In genomic region chr5:167208911-167209310, GRCh38 we compare ENCODE assay signal across 16 cellular contexts.
DNase-seq lines count a peak whose midpoint lies in the region; ATAC-seq, FAIRE-seq and TF ChIP-seq lines count a peak whose summit lies in the region.
"Had no signal": no experiment of that assay in that cellular context is flagged by ENCODE, and none has a peak within 500 bp of the region (broad histone marks: within the 10 kb centered on the region; RNA-seq: fewer than 3 reads in every experiment).

No MANE protein-coding gene starts in this region.

- H3K9me3 ChIP-seq in SJSA1 (replicated peaks) (no peaks in the 10 kb centered on the region), thoracic aorta (no peaks in the 10 kb centered on the region)
- H3K9me3 ChIP-seq: adrenal gland, testis had no signal

- H3K4me3 ChIP-seq in SJSA1 (no peak overlapping the region), fibroblast of pulmonary artery (replicated peaks; ENCODE audit: low read depth, low read length) (no peak overlapping the region), thoracic aorta (no peak overlapping the region)
- H3K4me3 ChIP-seq: adrenal gland, BLaER1, testis had no signal

- peak overlapping the region; percentile 98 for H3K27ac ChIP-seq in SJSA1
- no peak overlapping the region for H3K27ac ChIP-seq in thoracic aorta
- H3K27ac ChIP-seq: adrenal gland, BLaER1, testis had no signal

- no peak for FAIRE-seq in H54 (lab: Jason Lieb, UNC)
- no peak for FAIRE-seq in GM12891 (lab: Jason Lieb, UNC)

- H3K4me1 ChIP-seq in SJSA1 (replicated peaks), result peaks cover 29% of the 10 kb centered on the region
- peaks cover 0 to 10% of the 10 kb centered on the region in 2 donors for H3K4me1 ChIP-seq in thoracic aorta (ENCODE audit: control insufficient read depth in 1 of 2, low read depth in 2 of 2)
- H3K4me1 ChIP-seq: adrenal gland, BLaER1, testis had no signal

- H3K27me3 ChIP-seq in SJSA1 (replicated peaks), result no peaks in the 10 kb centered on the region
- no peaks in the 10 kb centered on the region for H3K27me3 ChIP-seq in thoracic aorta (replicated peaks; ENCODE audit: insufficient read depth)
- H3K27me3 ChIP-seq: adrenal gland, BLaER1, testis had no signal

- ATAC-seq in thoracic aorta (ENCODE audit: insufficient number of reproducible peaks, low FRiP score, low read depth) (peak; percentile 35), GM21737 (IDR thresholded peaks at IDR 0.05; ENCODE audit: unreplicated experiment) (no peak)
- ATAC-seq: activated CD4-positive, alpha-beta T cell treated with anti-CD3 and anti-CD28 coated beads for 36 hours; left colon had no signal

- no peak for TF ChIP-seq CTCF in fibroblast of pulmonary artery (IDR thresholded peaks at IDR 0.05; ENCODE audit: low read length, missing control alignments)
- TF ChIP-seq CTCF in thoracic aorta (IDR thresholded peaks at IDR 0.05), result no peak

- TF ChIP-seq POLR2A in H54 (IDR thresholded peaks at IDR 0.05; ENCODE audit: low read depth, low read length), result no peak
- TF ChIP-seq POLR2A in GM12891 (IDR thresholded peaks at IDR 0.05; ENCODE audit: low read depth, low read length), result no peak

- DNase-seq in H54 (ENCODE audit: insufficient read length, low spot score), result peak; percentile 25
- peak in 1 of 2 experiments; percentile 95 for DNase-seq in SJSA1 (ENCODE audit: low read depth in 1 of 2, low spot score in 2 of 2)
- peak; percentile 7 for DNase-seq in fibroblast of pulmonary artery (ENCODE audit: low read depth)
- no peak for DNase-seq in thoracic aorta (ENCODE audit: low spot score)
- no peak for DNase-seq in GM12891 (ENCODE audit: insufficient read length, low spot score)
- no peak for DNase-seq in activated T-cell treated with anti-CD3 and anti-CD28 coated beads, Interleukin-2, amount 50 U/mL, for 48 hours
- DNase-seq: activated CD4-positive, alpha-beta T cell treated with anti-CD3 and anti-CD28 coated beads for 36 hours; activated effector memory CD4-positive, alpha-beta T cell treated with Interleukin-2 at 50 U/mL for 16 hours; adrenal gland; hypothalamus; left colon; NCI-H2107; NCI-H526 treated with DMSO at 0.1 percent for 48 hours; testis had no signal

- H3K36me3 ChIP-seq in SJSA1 (0 out of 2 replicates have a peak, but pooled peaks cover 3% of the 10 kb centered on the region), thoracic aorta (no peaks in the 10 kb centered on the region)
- H3K36me3 ChIP-seq: adrenal gland, BLaER1 had no signal

TF ChIP-seq in GM12891, 5 proteins besides CTCF, POLR2A, EP300 and RAD21:
- no peak for TF ChIP-seq TAF1 (IDR thresholded peaks at IDR 0.05; ENCODE audit: low read depth, low read length)
- no peak for TF ChIP-seq PAX5 (IDR thresholded peaks at IDR 0.05; ENCODE audit: insufficient read depth, low read length, severe bottlenecking)
- TF ChIP-seq POLR2AphosphoS5 (IDR thresholded peaks at IDR 0.05; ENCODE audit: low read depth, low read length), result no peak
- TF ChIP-seq POU2F2 (IDR thresholded peaks at IDR 0.05; ENCODE audit: low read depth, low read length), result no peak
- no peak for TF ChIP-seq SPI1 (IDR thresholded peaks at IDR 0.05; ENCODE audit: low read depth, low read length)

Comparison
In these comparisons a context has a peak if more than half of its experiments do, and no peak if none do; other contexts are left out.
1. DNase-seq: peak in H54 (single experiment) and fibroblast of pulmonary artery (single experiment); none in thoracic aorta (single experiment), GM12891 (single experiment) and activated T-cell treated with anti-CD3 and anti-CD28 coated beads, Interleukin-2, amount 50 U/mL, for 48 hours (0 of 2).